16 cellular contexts compared by ENCODE assay signal in genomic region chr18:13688191-13689136, GRCh38.
"Had no signal": no experiment of that assay in that cellular context is flagged by ENCODE, and none has a peak within 500 bp of the region (broad histone marks: within the 10 kb centered on the region; RNA-seq: fewer than 3 reads in every experiment).

No MANE protein-coding gene starts in this region.

- H3K36me3 Mint-ChIP-seq: natural killer cell had no signal

- H3K4me1 ChIP-seq: breast epithelium, pancreas, sigmoid colon had no signal

- H3K27me3 Mint-ChIP-seq: activated naive CD4-positive, alpha-beta T cell treated with anti-CD3 and anti-CD28 coated beads, Interleukin-2, amount 50 U/mL, for 24 hours; stimulated activated memory B cell treated with anti-CD40 and anti-IgM and Interleukin-4, amounts not matched to agents 10 μg/mL and 1 μg/mL and 100 μg/mL, for 72 hours had no signal

- H3K9me3 Mint-ChIP-seq: activated naive CD4-positive, alpha-beta T cell treated with anti-CD3 and anti-CD28 coated beads, Interleukin-2, amount 50 U/mL, for 24 hours had no signal

- H3K27ac Mint-ChIP-seq: activated naive CD4-positive, alpha-beta T cell treated with anti-CD3 and anti-CD28 coated beads, Interleukin-2, amount 50 U/mL, for 24 hours; natural killer cell; stimulated activated memory B cell treated with anti-CD40 and anti-IgM and Interleukin-4, amounts not matched to agents 10 μg/mL and 1 μg/mL and 100 μg/mL, for 72 hours; T-helper 1 cell treated with Interleukin-12 subunit alpha and Interleukin-12 subunit beta and Interleukin-4 antibody, amounts not matched to agents 30 μg/mL and 1 μg/mL, for 36 hours had no signal

- H3K9me3 ChIP-seq: breast epithelium, neutrophil, pancreas, sigmoid colon, tibial artery had no signal

- H3K4me3 ChIP-seq: breast epithelium, pancreas, sigmoid colon, tibial artery had no signal

- DNase-seq: activated CD4-positive, alpha-beta T cell treated with anti-CD3 and anti-CD28 coated beads, Interleukin-2, amount 50 U/mL, for 1 hour; activated CD8-positive, alpha-beta memory T cell treated with anti-CD3 and anti-CD28 coated beads, Interleukin-2, amount 50 U/mL, for 48 hours; activated effector memory CD4-positive, alpha-beta T cell treated with anti-CD3 and anti-CD28 coated beads, Interleukin-2, amount 50 U/mL, for 16 hours; activated T-cell treated with anti-CD3 and anti-CD28 coated beads, Interleukin-2, amount 50 U/mL, for 48 hours; dermis blood vessel endothelial cell; foreskin melanocyte; natural killer cell; pancreas; sigmoid colon; stimulated activated CD4-positive, alpha-beta T cell treated with anti-CD3 and anti-CD28 coated beads, Interleukin-4, amount 100 ng/mL, for 24 hours; tibial artery had no signal

- H3K36me3 ChIP-seq: breast epithelium, neutrophil, pancreas, sigmoid colon, tibial artery had no signal

- H3K27me3 ChIP-seq: breast epithelium, neutrophil, pancreas, sigmoid colon, tibial artery had no signal

- H3K27ac ChIP-seq: breast epithelium, neutrophil, pancreas, sigmoid colon, tibial artery had no signal

- ATAC-seq: natural killer cell; pancreas; stimulated activated memory B cell treated with anti-CD40 and anti-IgM and Interleukin-4, amounts not matched to agents 10 μg/mL and 1 μg/mL and 100 μg/mL, for 72 hours had no signal

- H3K4me3 Mint-ChIP-seq: activated naive CD4-positive, alpha-beta T cell treated with anti-CD3 and anti-CD28 coated beads, Interleukin-2, amount 50 U/mL, for 24 hours; natural killer cell; stimulated activated memory B cell treated with anti-CD40 and anti-IgM and Interleukin-4, amounts not matched to agents 10 μg/mL and 1 μg/mL and 100 μg/mL, for 72 hours; T-helper 1 cell treated with Interleukin-12 subunit alpha and Interleukin-12 subunit beta and Interleukin-4 antibody, amounts not matched to agents 30 μg/mL and 1 μg/mL, for 36 hours had no signal
